ENCODE assay signal across 9 cellular contexts in the genomic region with DNA sequence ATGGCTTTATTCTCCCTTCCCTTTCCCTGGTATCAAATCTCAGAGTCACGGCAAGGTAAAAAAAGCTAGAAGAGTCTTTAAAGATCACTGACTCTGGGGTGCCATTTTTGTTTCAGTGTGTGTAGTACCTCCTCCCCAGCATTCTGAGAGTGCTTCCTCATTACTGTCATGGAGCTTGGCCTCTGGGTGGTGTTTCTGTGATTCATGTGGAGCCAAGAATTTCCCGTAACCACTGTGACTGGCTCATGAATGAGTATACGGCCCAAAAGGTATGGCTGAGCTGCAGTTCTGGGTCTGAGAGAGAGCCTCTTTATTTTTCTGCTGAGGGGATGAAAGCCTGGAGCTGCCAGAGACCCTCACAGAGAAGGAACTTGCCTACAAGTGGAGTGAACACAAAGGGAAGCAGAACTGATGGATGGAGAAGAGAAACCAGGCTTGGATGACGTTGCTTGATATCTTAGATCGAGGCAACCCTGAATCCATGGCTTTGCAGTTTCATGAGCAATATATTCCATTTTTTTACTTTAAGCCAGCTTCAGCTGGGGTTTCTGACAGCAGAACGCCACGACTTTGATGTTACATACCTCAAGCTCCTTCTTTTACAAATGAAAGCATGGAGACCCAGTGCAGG.
DNase-seq lines count a peak whose midpoint lies in the region; ATAC-seq and TF ChIP-seq lines count a peak whose summit lies in the region.
"Had no signal": no experiment of that assay in that cellular context is flagged by ENCODE, and none has a peak within 500 bp of the region (broad histone marks: within the 10 kb centered on the region; RNA-seq: fewer than 3 reads in every experiment).

No MANE protein-coding gene starts in this region.

- H3K27me3 ChIP-seq in ovary (no peaks in the 10 kb centered on the region), HAP-1 (ENCODE audit: low read depth) (no peaks in the 10 kb centered on the region)

- no peaks in the 10 kb centered on the region for H3K9me3 ChIP-seq in ovary
- no peaks in the 10 kb centered on the region for H3K9me3 ChIP-seq in HAP-1

- peaks cover 34% of the 10 kb centered on the region for H3K4me1 Mint-ChIP-seq in activated naive CD4-positive, alpha-beta T cell treated with anti-CD3 and anti-CD28 coated beads, Interleukin-2, amount 50 U/mL, for 24 hours

- no peaks in the 10 kb centered on the region for H3K27me3 Mint-ChIP-seq in activated naive CD4-positive, alpha-beta T cell treated with anti-CD3 and anti-CD28 coated beads, Interleukin-2, amount 50 U/mL, for 24 hours

- no peak for TF ChIP-seq CTCF in ovary (IDR thresholded peaks at IDR 0.05)

- no peak overlapping the region for H3K27ac ChIP-seq in ovary

- H3K36me3 ChIP-seq in ovary = no peaks in the 10 kb centered on the region
- H3K36me3 ChIP-seq in HAP-1 (replicated peaks) = no peaks in the 10 kb centered on the region

- DNase-seq in EL (peak; percentile 69), midbrain (lab: John Stamatoyannopoulos, UW) (peak; percentile 37), ovary (no peak), HEK293T (ENCODE audit: extremely low spot score) (no peak), HAP-1 (ENCODE audit: low spot score in 2 of 2) (no peak)

- H3K4me3 ChIP-seq in ovary = no peak overlapping the region
- no peak overlapping the region for H3K4me3 ChIP-seq in HAP-1

- no peaks in the 10 kb centered on the region for H3K36me3 Mint-ChIP-seq in activated naive CD4-positive, alpha-beta T cell treated with anti-CD3 and anti-CD28 coated beads, Interleukin-2, amount 50 U/mL, for 24 hours

- TF ChIP-seq EP300 in ovary (IDR thresholded peaks at IDR 0.05) = no peak

- in situ Hi-C loops in HAP-1 (cut with MboI; ENCODE audit: low sequenced_read_pairs) = no loop called here

- H3K27ac Mint-ChIP-seq in activated naive CD4-positive, alpha-beta T cell treated with anti-CD3 and anti-CD28 coated beads, Interleukin-2, amount 50 U/mL, for 24 hours = peak overlapping the region; percentile 52

- POLR2A ChIA-PET in HEK293T (lab: Yijun Ruan, JAX) = no interaction called here

- H3K4me1 ChIP-seq in ovary (ENCODE audit: insufficient read depth) = no peaks in the 10 kb centered on the region
- H3K4me1 ChIP-seq in HAP-1 = no peaks in the 10 kb centered on the region

- 39 to 57% (median 47%) methylated on average over 7 of the region's 7 CpGs for WGBS in ovary, 3 donors

- peak; percentile 33 for ATAC-seq in HG03432 (IDR thresholded peaks at IDR 0.05; ENCODE audit: unreplicated experiment)
- no peak for ATAC-seq in GM19023 (IDR thresholded peaks at IDR 0.05; ENCODE audit: unreplicated experiment)
- ATAC-seq: HCT116 had no signal

- CTCF ChIA-PET in HEK293T (lab: Yijun Ruan, JAX) = interaction anchor here (1.7 kb wide), 1 partner anchor 69 kb away, joined by 8 read pairs; no protein-coding TSS in a partner anchor

- TF ChIP-seq POLR2A in ovary (IDR thresholded peaks at IDR 0.05) = no peak

- H3K9me3 Mint-ChIP-seq in activated naive CD4-positive, alpha-beta T cell treated with anti-CD3 and anti-CD28 coated beads, Interleukin-2, amount 50 U/mL, for 24 hours = no peaks in the 10 kb centered on the region

- intact Hi-C loops in ovary (cut with DNase I) = no loop called here

- H3K4me3 Mint-ChIP-seq in activated naive CD4-positive, alpha-beta T cell treated with anti-CD3 and anti-CD28 coated beads, Interleukin-2, amount 50 U/mL, for 24 hours = peak overlapping the region; percentile 3

TF ChIP-seq in HEK293T, 16 proteins besides CTCF, POLR2A, EP300 and RAD21:
- TF ChIP-seq, protein P1, sequence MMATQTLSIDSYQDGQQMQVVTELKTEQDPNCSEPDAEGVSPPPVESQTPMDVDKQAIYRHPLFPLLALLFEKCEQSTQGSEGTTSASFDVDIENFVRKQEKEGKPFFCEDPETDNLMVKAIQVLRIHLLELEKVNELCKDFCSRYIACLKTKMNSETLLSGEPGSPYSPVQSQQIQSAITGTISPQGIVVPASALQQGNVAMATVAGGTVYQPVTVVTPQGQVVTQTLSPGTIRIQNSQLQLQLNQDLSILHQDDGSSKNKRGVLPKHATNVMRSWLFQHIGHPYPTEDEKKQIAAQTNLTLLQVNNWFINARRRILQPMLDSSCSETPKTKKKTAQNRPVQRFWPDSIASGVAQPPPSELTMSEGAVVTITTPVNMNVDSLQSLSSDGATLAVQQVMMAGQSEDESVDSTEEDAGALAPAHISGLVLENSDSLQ (IDR thresholded peaks at IDR 0.05) = no peak
- TF ChIP-seq HDGF (IDR thresholded peaks at IDR 0.05; ENCODE audit: borderline replicate concordance) (no peak), LEF1 (IDR thresholded peaks at IDR 0.05; ENCODE audit: borderline replicate concordance) (no peak), SUZ12 (IDR thresholded peaks at IDR 0.05) (no peak), ARNT (IDR thresholded peaks at IDR 0.05) (no peak), SP1 (IDR thresholded peaks at IDR 0.05) (no peak), FOXA1 (IDR thresholded peaks at IDR 0.05) (no peak), ZNF384 (IDR thresholded peaks at IDR 0.05) (no peak), FOXM1 (IDR thresholded peaks at IDR 0.05; ENCODE audit: borderline replicate concordance) (no peak), TARDBP (IDR thresholded peaks at IDR 0.05) (no peak), BHLHE40 (IDR thresholded peaks at IDR 0.05; ENCODE audit: borderline replicate concordance) (no peak), NFRKB (IDR thresholded peaks at IDR 0.05) (no peak), L3MBTL2 (conservative IDR thresholded peaks at IDR 0.05) (no peak), FOXK2 (IDR thresholded peaks at IDR 0.05) (no peak), ELF4 (IDR thresholded peaks at IDR 0.05) (no peak), CTBP1 (IDR thresholded peaks at IDR 0.05; ENCODE audit: borderline replicate concordance) (no peak)

Comparison
In these comparisons a context has a peak if more than half of its experiments do, and no peak if none do; other contexts are left out.
1. DNase-seq: peak in EL (single experiment) and midbrain (single experiment); none in ovary (0 of 5), HEK293T (single experiment) and HAP-1 (0 of 2).